ENCODE assay signal across 26 cellular contexts in the genomic region with DNA sequence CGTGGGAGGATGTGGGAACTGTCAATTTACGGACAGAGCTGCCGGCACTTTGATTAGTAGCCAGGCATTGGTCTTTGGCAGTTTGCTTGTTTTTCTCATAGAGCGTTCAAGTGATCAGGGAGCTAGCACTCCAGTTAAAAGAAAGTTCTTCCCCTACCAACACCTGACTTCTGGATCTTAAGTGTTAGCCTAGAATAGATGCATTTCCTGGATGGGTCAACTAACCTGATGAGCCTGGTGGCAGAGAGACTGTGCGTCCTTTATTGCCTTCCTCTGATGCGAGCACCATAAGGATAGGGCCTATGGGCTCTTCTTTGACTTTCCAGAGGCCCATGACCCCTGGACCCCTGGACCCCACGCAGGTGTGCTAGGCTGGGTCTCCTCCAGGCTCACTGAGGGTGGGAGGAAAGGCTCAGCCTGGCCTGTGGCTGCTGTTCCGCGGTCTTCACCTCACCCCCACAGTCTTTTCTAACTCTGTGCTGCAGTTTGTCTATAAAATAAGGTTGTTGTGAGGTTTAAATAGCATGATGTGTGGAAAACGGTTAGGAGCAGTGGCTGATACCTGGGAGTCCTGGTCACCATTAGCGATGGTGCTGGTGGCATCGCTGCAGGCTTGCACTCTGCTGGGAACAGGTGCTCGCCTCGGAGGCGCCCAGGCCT. TPM values are rescaled to one million over a fixed set of nuclear protein-coding genes. Genes with fewer than 3 reads are reported as not detected.
DNase-seq lines count a peak whose midpoint lies in the region; ATAC-seq and TF ChIP-seq lines count a peak whose summit lies in the region.
"Had no signal": no experiment of that assay in that cellular context is flagged by ENCODE, and none has a peak within 500 bp of the region (broad histone marks: within the 10 kb centered on the region; RNA-seq: fewer than 3 reads in every experiment).

No MANE protein-coding gene starts in this region.

- H3K27ac ChIP-seq in cingulate gyrus (ENCODE audit: low read depth, low read length) = peak overlapping the region; percentile 69
- H3K27ac ChIP-seq in thyroid gland = peak overlapping the region in 1 of 3 donors; percentile 33
- H3K27ac ChIP-seq: 22Rv1, parathyroid adenoma, sigmoid colon, transverse colon had no signal

- TF ChIP-seq POLR2A in thyroid gland (IDR thresholded peaks at IDR 0.05) = no peak

- WGBS in thyroid gland, 2 donors = 70 to 78% methylated on average over 11 to 15 of the region's 15 CpGs

- CTCF ChIA-PET in activated CD4-positive, alpha-beta T cell treated with anti-CD3 and anti-CD28 coated beads for 36 hours (lab: Charles Lee) = no interaction called here

- H3K9me3 ChIP-seq in thyroid gland = no peaks in the 10 kb centered on the region
- H3K9me3 ChIP-seq: sigmoid colon, transverse colon had no signal

- H3K36me3 Mint-ChIP-seq in activated CD4-positive, alpha-beta T cell treated with anti-CD3 and anti-CD28 coated beads for 36 hours (ENCODE audit: low read depth) = no peaks in the 10 kb centered on the region
- peaks cover 42% of the 10 kb centered on the region for H3K36me3 Mint-ChIP-seq in nephron (ENCODE audit: low read depth)
- H3K36me3 Mint-ChIP-seq: CD8-positive, alpha-beta memory T cell had no signal

- intact Hi-C loops in activated CD4-positive, alpha-beta T cell treated with anti-CD3 and anti-CD28 coated beads for 36 hours (cut with DNase I, micrococcal nuclease) = no loop called here
- intact Hi-C loops in thyroid gland (cut with DNase I) = no loop called here

- no peaks in the 10 kb centered on the region for H3K27me3 Mint-ChIP-seq in activated CD4-positive, alpha-beta T cell treated with anti-CD3 and anti-CD28 coated beads for 36 hours
- H3K27me3 Mint-ChIP-seq in nephron (ENCODE audit: low read depth) = no peaks in the 10 kb centered on the region
- H3K27me3 Mint-ChIP-seq: activated naive CD4-positive, alpha-beta T cell treated with anti-CD3 and anti-CD28 coated beads, Interleukin-2, amount 50 U/mL, for 24 hours had no signal

- no peaks in the 10 kb centered on the region for H3K36me3 ChIP-seq in thyroid gland
- H3K36me3 ChIP-seq: sigmoid colon, transverse colon had no signal

- peaks cover 0 to 19% of the 10 kb centered on the region in 2 donors for H3K4me1 ChIP-seq in thyroid gland
- H3K4me1 ChIP-seq: parathyroid adenoma had no signal

- H3K4me3 ChIP-seq in thyroid gland (replicated peaks in 1 of 3) = no peak overlapping the region
- H3K4me3 ChIP-seq: sigmoid colon, transverse colon had no signal

- POLR2A ChIA-PET in activated CD4-positive, alpha-beta T cell treated with anti-CD3 and anti-CD28 coated beads for 36 hours (lab: Charles Lee) = no interaction called here

- no peaks in the 10 kb centered on the region for H3K9me3 Mint-ChIP-seq in activated CD4-positive, alpha-beta T cell treated with anti-CD3 and anti-CD28 coated beads for 36 hours (ENCODE audit: low read depth)
- peaks cover 18% of the 10 kb centered on the region for H3K9me3 Mint-ChIP-seq in nephron
- H3K9me3 Mint-ChIP-seq: activated naive CD4-positive, alpha-beta T cell treated with anti-CD3 and anti-CD28 coated beads, Interleukin-2, amount 50 U/mL, for 24 hours had no signal

- no peaks in the 10 kb centered on the region for H3K27me3 ChIP-seq in thyroid gland
- H3K27me3 ChIP-seq: sigmoid colon, transverse colon had no signal

- TF ChIP-seq CTCF in nephron (IDR thresholded peaks at IDR 0.05; ENCODE audit: unreplicated experiment in 3 of 3) (no peak), thyroid gland (IDR thresholded peaks at IDR 0.05) (no peak)

- ATAC-seq in activated CD4-positive, alpha-beta T cell treated with anti-CD3 and anti-CD28 coated beads for 36 hours = no peak
- ATAC-seq: esophagus mucosa; left colon; naive thymus-derived CD4-positive, alpha-beta T cell; stimulated activated naive CD8-positive, alpha-beta T cell treated with anti-CD3 and anti-CD28 coated beads, Interleukin-15, amount 100 ng/mL, for 72 hours had no signal

- peak overlapping the region; percentile 14 for H3K27ac Mint-ChIP-seq in activated CD4-positive, alpha-beta T cell treated with anti-CD3 and anti-CD28 coated beads for 36 hours
- H3K27ac Mint-ChIP-seq in nephron = peak overlapping the region; percentile 40 to 84 (median 74)
- H3K27ac Mint-ChIP-seq: activated naive CD4-positive, alpha-beta T cell treated with anti-CD3 and anti-CD28 coated beads, Interleukin-2, amount 50 U/mL, for 24 hours; mesothelial cell of epicardium; stimulated activated naive CD8-positive, alpha-beta T cell treated with anti-CD3 and anti-CD28 coated beads, Interleukin-15, amount 100 ng/mL, for 72 hours had no signal

- no peak overlapping the region for H3K4me3 Mint-ChIP-seq in activated CD4-positive, alpha-beta T cell treated with anti-CD3 and anti-CD28 coated beads for 36 hours
- H3K4me3 Mint-ChIP-seq in nephron = peak overlapping the region; percentile 49 to 78 (median 67)
- H3K4me3 Mint-ChIP-seq: activated naive CD4-positive, alpha-beta T cell treated with anti-CD3 and anti-CD28 coated beads, Interleukin-2, amount 50 U/mL, for 24 hours; mesothelial cell of epicardium; stimulated activated naive CD8-positive, alpha-beta T cell treated with anti-CD3 and anti-CD28 coated beads, Interleukin-15, amount 100 ng/mL, for 72 hours had no signal

- H3K4me1 Mint-ChIP-seq in activated CD4-positive, alpha-beta T cell treated with anti-CD3 and anti-CD28 coated beads for 36 hours = peaks cover 41% of the 10 kb centered on the region
- peaks cover 51% of the 10 kb centered on the region for H3K4me1 Mint-ChIP-seq in nephron

- DNase-seq in activated CD4-positive, alpha-beta T cell treated with anti-CD3 and anti-CD28 coated beads for 36 hours = no peak
- no peak for DNase-seq in activated CD4-positive, alpha-beta T cell treated with anti-CD3 and anti-CD28 coated beads for 48 hours
- DNase-seq in thyroid gland (peak; percentile 46 to 49), HuH-7.5 (ENCODE audit: low spot score) (no peak), GM03348 (ENCODE audit: low spot score) (no peak), NCI-H128 (lab: John Stamatoyannopoulos, UW; ENCODE audit: unreplicated experiment) (no peak)
- DNase-seq: activated CD4-positive, alpha-beta T cell treated with anti-CD3 and anti-CD28 coated beads for 4 hours; effector CD4-positive, alpha-beta T cell; foreskin melanocyte; left colon; naive thymus-derived CD4-positive, alpha-beta T cell; NCI-H146; NCI-H774; RPMI8226; sigmoid colon; stimulated activated naive CD8-positive, alpha-beta T cell treated with anti-CD3 and anti-CD28 coated beads, Interleukin-15, amount 100 ng/mL, for 72 hours; T-helper 2 cell; transverse colon had no signal

RNA-seq across cellular contexts. Expression of gene RGS12, which starts 6.8 kb away (rescaled TPM):
- 1 to 10 TPM; 8.0 to 9.4 TPM for total RNA-seq in activated CD4-positive, alpha-beta T cell treated with anti-CD3 and anti-CD28 coated beads for 36 hours
- total RNA-seq in thyroid gland = 10 to 100 TPM; 14.6 to 25.1 (median 20.9) TPM

RNA-seq across cellular contexts. Expression of gene MSANTD1, which starts 50.7 kb away (rescaled TPM):
- under 1 TPM; 0.46 to 0.69 TPM for total RNA-seq in activated CD4-positive, alpha-beta T cell treated with anti-CD3 and anti-CD28 coated beads for 36 hours
- 1 to 10 TPM; 2.0 to 4.9 (median 2.4) TPM for total RNA-seq in thyroid gland

Comparison
In these comparisons a context has a peak if more than half of its experiments do, and no peak if none do; other contexts are left out.
1. DNase-seq: peak in thyroid gland (2 of 2); none in activated CD4-positive, alpha-beta T cell treated with anti-CD3 and anti-CD28 coated beads for 36 hours (single experiment), activated CD4-positive, alpha-beta T cell treated with anti-CD3 and anti-CD28 coated beads for 48 hours (single experiment), HuH-7.5 (single experiment), GM03348 (single experiment) and NCI-H128 (single experiment).